Comparison of ENCODE assay signal across 14 cellular contexts in the genomic region with DNA sequence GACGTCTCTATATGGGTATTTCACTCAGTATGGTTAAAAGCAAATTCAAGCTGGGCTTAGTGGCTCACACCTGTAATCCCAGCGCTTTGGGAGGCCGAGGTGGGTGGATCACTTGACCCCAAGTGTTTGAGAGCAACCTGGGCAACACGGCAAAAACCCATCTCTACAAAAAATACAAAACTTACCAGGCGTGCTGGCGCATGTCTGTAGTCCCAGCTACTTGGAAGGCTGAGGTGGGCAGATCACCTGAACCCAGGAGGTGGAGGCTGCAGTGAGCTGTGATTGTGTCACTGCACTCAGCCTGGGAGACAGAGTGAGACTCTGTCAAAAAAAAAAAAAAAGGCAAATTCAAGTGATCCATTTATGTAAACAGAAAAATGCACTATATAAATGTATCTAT. TPM values are rescaled to one million over a fixed set of nuclear protein-coding genes. Genes with fewer than 3 reads are reported as not detected.
"Had no signal": no experiment of that assay in that cellular context is flagged by ENCODE, and none has a peak within 500 bp of the region (broad histone marks: within the 10 kb centered on the region; RNA-seq: fewer than 3 reads in every experiment).

No MANE protein-coding gene starts in this region.

- H3K27me3 ChIP-seq: cardiac muscle cell, esophagus squamous epithelium, transverse colon had no signal

- H3K4me1 Mint-ChIP-seq: activated CD4-positive, alpha-beta T cell treated with anti-CD3 and anti-CD28 coated beads, Interleukin-2, amount 10 ng/mL, durations not matched to agents 24 days and 14 days had no signal

- H3K27me3 Mint-ChIP-seq: activated CD4-positive, alpha-beta T cell treated with anti-CD3 and anti-CD28 coated beads, Interleukin-2, amount 10 ng/mL, durations not matched to agents 24 days and 14 days had no signal

- H3K36me3 ChIP-seq: cardiac muscle cell, esophagus squamous epithelium, transverse colon had no signal

- H3K27ac ChIP-seq: cardiac muscle cell, parathyroid adenoma had no signal

- H3K4me1 ChIP-seq: transverse colon had no signal

- H3K79me2 ChIP-seq: parathyroid adenoma had no signal

- H3K4me3 ChIP-seq: cardiac muscle cell, esophagus squamous epithelium, lung, skin epidermis, transverse colon had no signal

- DNase-seq: activated CD4-positive, alpha-beta T cell treated with anti-CD3 and anti-CD28 coated beads, Interleukin-2, amount 10 ng/mL, durations not matched to agents 24 days and 14 days; activated naive CD4-positive, alpha-beta T cell; aorta; esophagus squamous epithelium; foreskin fibroblast; left colon; naive thymus-derived CD4-positive, alpha-beta T cell; T1000 had no signal

- H3K27ac Mint-ChIP-seq: activated CD4-positive, alpha-beta T cell treated with anti-CD3 and anti-CD28 coated beads, Interleukin-2, amount 10 ng/mL, durations not matched to agents 24 days and 14 days; activated T-helper 1 cell treated with anti-CD3 and anti-CD28 coated beads, Interleukin-12 subunit alpha, Interleukin-12 subunit beta, Interleukin-2, Interleukin-4 antibody, amounts not matched to agents 30 ng/mL and 10 ng/mL and 1 ng/mL, durations not matched to agents 14 hours and 24 hours and 36 hours; naive thymus-derived CD4-positive, alpha-beta T cell had no signal

- ATAC-seq: left colon; naive thymus-derived CD4-positive, alpha-beta T cell had no signal

- H3K9me3 ChIP-seq: esophagus squamous epithelium, transverse colon had no signal

- H3K9ac ChIP-seq: parathyroid adenoma had no signal

- H3K4me3 Mint-ChIP-seq: activated CD4-positive, alpha-beta T cell treated with anti-CD3 and anti-CD28 coated beads, Interleukin-2, amount 10 ng/mL, durations not matched to agents 24 days and 14 days; activated T-helper 1 cell treated with anti-CD3 and anti-CD28 coated beads, Interleukin-12 subunit alpha, Interleukin-12 subunit beta, Interleukin-2, Interleukin-4 antibody, amounts not matched to agents 30 ng/mL and 10 ng/mL and 1 ng/mL, durations not matched to agents 14 hours and 24 hours and 36 hours; naive thymus-derived CD4-positive, alpha-beta T cell had no signal

- H2AFZ ChIP-seq: parathyroid adenoma had no signal

- H3K36me3 Mint-ChIP-seq: naive thymus-derived CD4-positive, alpha-beta T cell had no signal

- H3K9me3 Mint-ChIP-seq: activated CD4-positive, alpha-beta T cell treated with anti-CD3 and anti-CD28 coated beads, Interleukin-2, amount 10 ng/mL, durations not matched to agents 24 days and 14 days; activated T-helper 1 cell treated with anti-CD3 and anti-CD28 coated beads, Interleukin-12 subunit alpha, Interleukin-12 subunit beta, Interleukin-2, Interleukin-4 antibody, amounts not matched to agents 30 ng/mL and 10 ng/mL and 1 ng/mL, durations not matched to agents 14 hours and 24 hours and 36 hours; naive thymus-derived CD4-positive, alpha-beta T cell had no signal

RNA-seq across cellular contexts. Expression of gene TNFRSF17, which starts 1.3 kb away (rescaled TPM):
- total RNA-seq: activated CD4-positive, alpha-beta T cell treated with anti-CD3 and anti-CD28 coated beads, Interleukin-2, amount 10 ng/mL, durations not matched to agents 24 days and 14 days; activated T-helper 1 cell treated with anti-CD3 and anti-CD28 coated beads, Interleukin-12 subunit alpha, Interleukin-12 subunit beta, Interleukin-2, Interleukin-4 antibody, amounts not matched to agents 30 ng/mL and 10 ng/mL and 1 ng/mL, durations not matched to agents 14 hours and 24 hours and 36 hours; aorta; cardiac muscle cell; esophagus squamous epithelium had no signal
